In the genomic region with DNA sequence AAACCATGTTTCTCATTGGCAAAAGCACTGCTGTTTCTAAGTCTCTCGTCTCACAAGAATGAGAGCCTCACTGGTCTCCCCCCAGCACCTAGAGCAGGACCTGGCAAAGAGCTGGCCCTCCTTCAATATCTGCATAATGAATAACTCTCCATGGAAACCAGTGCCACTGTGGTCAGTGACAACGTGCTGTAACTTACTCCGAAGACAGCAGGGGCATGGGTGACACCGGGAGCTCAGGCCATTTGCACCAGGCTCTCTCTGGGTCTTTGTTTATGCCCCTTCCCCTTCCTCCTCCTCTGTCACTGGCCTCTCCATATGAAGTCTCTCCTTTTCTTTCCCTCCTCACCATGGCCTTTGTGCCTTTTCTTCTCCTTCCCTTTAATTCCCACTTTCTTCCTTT, we compare ENCODE assay signal across 27 cellular contexts. TPM values are rescaled to one million over a fixed set of nuclear protein-coding genes. Genes with fewer than 3 reads are reported as not detected.
DNase-seq lines count a peak whose midpoint lies in the region; ATAC-seq and TF ChIP-seq lines count a peak whose summit lies in the region.
"Had no signal": no experiment of that assay in that cellular context is flagged by ENCODE, and none has a peak within 500 bp of the region (broad histone marks: within the 10 kb centered on the region; RNA-seq: fewer than 3 reads in every experiment).

No MANE protein-coding gene starts in this region.

- no peaks in the 10 kb centered on the region for H3F3A ChIP-seq in GM23338 (replicated peaks; ENCODE audit: low read depth)

- H3K4me1 ChIP-seq in BLaER1 (peaks cover 12% of the 10 kb centered on the region), GM23338 (ENCODE audit: insufficient read depth) (peaks cover 11% of the 10 kb centered on the region), colonic mucosa (no peaks in the 10 kb centered on the region)
- H3K4me1 ChIP-seq: SJCRH30 had no signal

- ATAC-seq in GM23338, result peak; percentile 74
- ATAC-seq in HG03521 (IDR thresholded peaks at IDR 0.05; ENCODE audit: unreplicated experiment), result no peak
- ATAC-seq: activated CD4-positive, alpha-beta T cell treated with anti-CD3 and anti-CD28 coated beads for 36 hours; Panc1; stimulated activated effector memory CD8-positive, alpha-beta T cell treated with anti-CD3 and anti-CD28 coated beads, Interleukin-12 subunit alpha, Interleukin-12 subunit beta, amount 100 ng/mL, for 72 hours had no signal

- H3K79me2 ChIP-seq in GM23338 (replicated peaks; ENCODE audit: insufficient read depth), result no peaks in the 10 kb centered on the region

- TF ChIP-seq CTCF in GM23338 (conservative IDR thresholded peaks at IDR 0.05; ENCODE audit: low read depth in 2 of 2), result no peak
- TF ChIP-seq CTCF in brain (conservative IDR thresholded peaks at IDR 0.05), result no peak
- no peak for TF ChIP-seq CTCF in neural crest cell (conservative IDR thresholded peaks at IDR 0.05)
- TF ChIP-seq CTCF in colonic mucosa (IDR thresholded peaks at IDR 0.05), result no peak

- H4K20me1 ChIP-seq in BLaER1 (no peaks in the 10 kb centered on the region), GM23338 (replicated peaks; ENCODE audit: insufficient read depth) (no peaks in the 10 kb centered on the region)

- H3K27ac Mint-ChIP-seq in GM23338 (no peak overlapping the region), brain (peak overlapping the region in 3 of 5 experiments; percentile 46 to 89 (median 61)), neural crest cell (ENCODE audit: unreplicated experiment) (peak overlapping the region; percentile 59)
- H3K27ac Mint-ChIP-seq: activated CD4-positive, alpha-beta T cell treated with anti-CD3 and anti-CD28 coated beads for 36 hours; activated T-cell treated with anti-CD3 and anti-CD28 coated beads, Interleukin-2, amount 50 U/mL, for 24 hours; stimulated activated effector memory CD8-positive, alpha-beta T cell treated with anti-CD3 and anti-CD28 coated beads, Interleukin-12 subunit alpha, Interleukin-12 subunit beta, amount 100 ng/mL, for 72 hours; T-helper 1 cell treated with Interleukin-12 subunit alpha and Interleukin-12 subunit beta and Interleukin-4 antibody, amounts not matched to agents 30 μg/mL and 1 μg/mL, for 36 hours had no signal

- no peaks in the 10 kb centered on the region for H3K36me3 Mint-ChIP-seq in GM23338 (ENCODE audit: low read depth)
- no peaks in the 10 kb centered on the region for H3K36me3 Mint-ChIP-seq in brain
- H3K36me3 Mint-ChIP-seq in neural crest cell (ENCODE audit: low read depth), result peaks cover 2% of the 10 kb centered on the region
- H3K36me3 Mint-ChIP-seq: stimulated activated effector memory CD8-positive, alpha-beta T cell treated with anti-CD3 and anti-CD28 coated beads, Interleukin-12 subunit alpha, Interleukin-12 subunit beta, amount 100 ng/mL, for 72 hours had no signal

- DNase-seq in GM23338 (ENCODE audit: low spot score) (peak; percentile 10), neural crest cell (ENCODE audit: low read depth, low spot score) (no peak), SKM-1 (lab: John Stamatoyannopoulos, UW; ENCODE audit: unreplicated experiment) (no peak), GF-D8 (lab: John Stamatoyannopoulos, UW) (no peak), colonic mucosa (no peak)
- DNase-seq: ACHN; activated CD4-positive, alpha-beta T cell treated with anti-CD3 and anti-CD28 coated beads for 36 hours; activated T-cell treated with anti-CD3 and anti-CD28 coated beads, Interleukin-2, amount 50 U/mL, for 24 hours; KG1; mucosa of descending colon; NCI-H1417 treated with DMSO at 0.1 percent for 48 hours; NCI-H2081 treated with DMSO at 0.1 percent for 48 hours; NCI-H446; SJCRH30; stimulated activated CD4-positive, alpha-beta T cell treated with anti-CD3 and anti-CD28 coated beads, Interleukin-1b, Interleukin-23, amount 100 ng/mL, for 48 hours had no signal

- H3K9me3 ChIP-seq in BLaER1 (no peaks in the 10 kb centered on the region), colonic mucosa (no peaks in the 10 kb centered on the region)
- H3K9me3 ChIP-seq: mucosa of descending colon, SJCRH30 had no signal

- H3K27me3 Mint-ChIP-seq in GM23338 (ENCODE audit: insufficient read depth, low read depth, poor library complexity) (peaks cover 2% of the 10 kb centered on the region), brain (peaks cover 1% of the 10 kb centered on the region), neural crest cell (ENCODE audit: low read depth) (no peaks in the 10 kb centered on the region)
- H3K27me3 Mint-ChIP-seq: activated T-cell treated with anti-CD3 and anti-CD28 coated beads, Interleukin-2, amount 50 U/mL, for 24 hours had no signal

- H2AFZ ChIP-seq in GM23338, result peak overlapping the region; percentile 67

- H3K27me3 ChIP-seq in BLaER1 (no peaks in the 10 kb centered on the region), GM23338 (ENCODE audit: insufficient read depth) (no peaks in the 10 kb centered on the region), colonic mucosa (no peaks in the 10 kb centered on the region)
- H3K27me3 ChIP-seq: SJCRH30 had no signal

- H3K4me3 Mint-ChIP-seq in GM23338 (peak overlapping the region; percentile 4; the same call in 1 of the 3 replicates), brain (peak overlapping the region in 4 of 5 experiments; percentile 8 to 38 (median 29)), neural crest cell (peak overlapping the region; percentile 64)
- H3K4me3 Mint-ChIP-seq: activated CD4-positive, alpha-beta T cell treated with anti-CD3 and anti-CD28 coated beads for 36 hours; activated T-cell treated with anti-CD3 and anti-CD28 coated beads, Interleukin-2, amount 50 U/mL, for 24 hours; stimulated activated effector memory CD8-positive, alpha-beta T cell treated with anti-CD3 and anti-CD28 coated beads, Interleukin-12 subunit alpha, Interleukin-12 subunit beta, amount 100 ng/mL, for 72 hours; T-helper 1 cell treated with Interleukin-12 subunit alpha and Interleukin-12 subunit beta and Interleukin-4 antibody, amounts not matched to agents 30 μg/mL and 1 μg/mL, for 36 hours had no signal

- H3K36me3 ChIP-seq in BLaER1 (no peaks in the 10 kb centered on the region), GM23338 (ENCODE audit: insufficient read depth) (no peaks in the 10 kb centered on the region), colonic mucosa (no peaks in the 10 kb centered on the region)
- H3K36me3 ChIP-seq: SJCRH30 had no signal

- H3K4me2 ChIP-seq in BLaER1 (peak overlapping the region; percentile 34), GM23338 (peak overlapping the region; percentile 42; the same call in 1 of the 2 replicates)

- H3K9me3 Mint-ChIP-seq in GM23338 (no peaks in the 10 kb centered on the region), brain (no peaks in the 10 kb centered on the region), neural crest cell (no peaks in the 10 kb centered on the region)
- H3K9me3 Mint-ChIP-seq: activated T-cell treated with anti-CD3 and anti-CD28 coated beads, Interleukin-2, amount 50 U/mL, for 24 hours; T-helper 1 cell treated with Interleukin-12 subunit alpha and Interleukin-12 subunit beta and Interleukin-4 antibody, amounts not matched to agents 30 μg/mL and 1 μg/mL, for 36 hours had no signal

- 0 out of 2 replicates have a peak, but pooled peaks cover 6% of the 10 kb centered on the region for H3K9me2 ChIP-seq in GM23338 (ENCODE audit: insufficient read depth)

- H3K9ac ChIP-seq in BLaER1 (no peak overlapping the region), colonic mucosa (ENCODE audit: low read depth in 2 of 2, low read length in 2 of 2) (no peak overlapping the region)

- intact Hi-C loops in colonic mucosa (cut with DNase I), result no loop called here

- no peak overlapping the region for H3K27ac ChIP-seq in BLaER1
- H3K27ac ChIP-seq in GM23338 (ENCODE audit: low read depth), result no peak overlapping the region
- no peak overlapping the region for H3K27ac ChIP-seq in colonic mucosa
- H3K27ac ChIP-seq: C4-2B, SJCRH30 had no signal

- H3K4me3 ChIP-seq in BLaER1 (no peak overlapping the region), GM23338 (no peak overlapping the region), colonic mucosa (no peak overlapping the region)
- H3K4me3 ChIP-seq: mucosa of descending colon, SJCRH30 had no signal

- peaks cover 34% of the 10 kb centered on the region for H3K4me1 Mint-ChIP-seq in GM23338
- peaks cover 35% of the 10 kb centered on the region for H3K4me1 Mint-ChIP-seq in brain
- H3K4me1 Mint-ChIP-seq in neural crest cell, result peaks cover 31% of the 10 kb centered on the region
- H3K4me1 Mint-ChIP-seq: activated CD4-positive, alpha-beta T cell treated with anti-CD3 and anti-CD28 coated beads for 36 hours; stimulated activated effector memory CD8-positive, alpha-beta T cell treated with anti-CD3 and anti-CD28 coated beads, Interleukin-12 subunit alpha, Interleukin-12 subunit beta, amount 100 ng/mL, for 72 hours had no signal

TF ChIP-seq in GM23338, 12 proteins besides CTCF, POLR2A, EP300 and RAD21:
- TF ChIP-seq ZNF114 (CRISPR knock-in tag; IDR thresholded peaks at IDR 0.05), result no peak
- TF ChIP-seq, protein P1, sequence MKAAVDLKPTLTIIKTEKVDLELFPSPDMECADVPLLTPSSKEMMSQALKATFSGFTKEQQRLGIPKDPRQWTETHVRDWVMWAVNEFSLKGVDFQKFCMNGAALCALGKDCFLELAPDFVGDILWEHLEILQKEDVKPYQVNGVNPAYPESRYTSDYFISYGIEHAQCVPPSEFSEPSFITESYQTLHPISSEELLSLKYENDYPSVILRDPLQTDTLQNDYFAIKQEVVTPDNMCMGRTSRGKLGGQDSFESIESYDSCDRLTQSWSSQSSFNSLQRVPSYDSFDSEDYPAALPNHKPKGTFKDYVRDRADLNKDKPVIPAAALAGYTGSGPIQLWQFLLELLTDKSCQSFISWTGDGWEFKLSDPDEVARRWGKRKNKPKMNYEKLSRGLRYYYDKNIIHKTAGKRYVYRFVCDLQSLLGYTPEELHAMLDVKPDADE (IDR thresholded peaks at IDR 0.05), result no peak
- no peak for TF ChIP-seq POLR2AphosphoS5 (IDR thresholded peaks at IDR 0.05; ENCODE audit: low read depth)
- TF ChIP-seq NANOG (IDR thresholded peaks at IDR 0.05; ENCODE audit: borderline replicate concordance), result no peak
- no peak for TF ChIP-seq STAT1 (IDR thresholded peaks at IDR 0.05; ENCODE audit: unreplicated experiment)
- TF ChIP-seq EZH2phosphoT487 (IDR thresholded peaks at IDR 0.05; ENCODE audit: unreplicated experiment), result no peak
- no peak for TF ChIP-seq JUNB (IDR thresholded peaks at IDR 0.05; ENCODE audit: unreplicated experiment)

RNA-seq across cellular contexts. Expression of gene TAS2R1, which starts 33.3 kb away (rescaled TPM):
- total RNA-seq in GM23338 (2014; rRNA removed; shearing (Covaris generic)), result 0.31 TPM in 1 of 2 replicates, not detected in the other
- polyA plus RNA-seq in GM23338 (2016; fragmentation: Nextera tagmentation; extraction: Ambion mirVana), result 0.19 TPM in 1 of 2 replicates, not detected in the other
- not detected for polyA plus RNA-seq in brain (ENCODE audit: insufficient read depth, low read depth, low replicate concordance)
- total RNA-seq in neural crest cell, result not detected in 2 replicates
- not detected for total RNA-seq in colonic mucosa
- total RNA-seq: activated CD4-positive, alpha-beta T cell treated with anti-CD3 and anti-CD28 coated beads for 36 hours; HT1080; liver; mucosa of descending colon; pulmonary artery endothelial cell; SJCRH30; urinary bladder had no signal
- polyA plus RNA-seq: adipose tissue, liver, urinary bladder had no signal

RNA-seq across cellular contexts. Expression of gene SEMA5A, which starts 51.0 kb away (rescaled TPM):
- 6.9 and 8.1 TPM in 2 replicates for total RNA-seq in GM23338 (2014; rRNA removed; shearing (Covaris generic))
- polyA plus RNA-seq in GM23338 (2016; fragmentation: Nextera tagmentation; extraction: Ambion mirVana), result 1.8 and 2.1 TPM in 2 replicates
- polyA plus RNA-seq in brain (ENCODE audit: insufficient read depth, low read depth, low replicate concordance), result 2.5 TPM
- 30.3 and 31.9 TPM in 2 replicates for total RNA-seq in neural crest cell
- total RNA-seq in colonic mucosa, result 10 to 100 TPM; 23.3 to 32.7 TPM
- total RNA-seq: SJCRH30 had no signal

Comparison
In these comparisons a context has a peak if more than half of its experiments do, and no peak if none do; other contexts are left out.
1. H3K4me3 Mint-ChIP-seq: peak in every context shown above with its lines; median percentile 64 in neural crest cell; 29 in brain; 4 in GM23338.